Comparison of ENCODE assay signal across 1 cellular context in genomic region chr12:66197413-66198055, GRCh38.
TF ChIP-seq lines count a peak whose summit lies in the region.

No MANE protein-coding gene starts in this region.

TF ChIP-seq in GM12878, 131 proteins besides CTCF, POLR2A, EP300 and RAD21:
- TF ChIP-seq RBBP5 (conservative IDR thresholded peaks at IDR 0.05) (no peak), EED (IDR thresholded peaks at IDR 0.05; ENCODE audit: low read depth) (no peak), E2F4 (IDR thresholded peaks at IDR 0.05; ENCODE audit: low read depth, low read length) (no peak), GATAD2B (conservative IDR thresholded peaks at IDR 0.05; ENCODE audit: low read depth) (no peak), EGR1 (IDR thresholded peaks at IDR 0.05; ENCODE audit: borderline replicate concordance in 1 of 2, low read depth in 2 of 2, low read length in 2 of 2) (no peak), STAT1 (conservative IDR thresholded peaks at IDR 0.05) (no peak)
